10 cellular contexts compared by ENCODE assay signal in genomic region chr14:75267141-75267601, GRCh38. TPM values are rescaled to one million over a fixed set of nuclear protein-coding genes. Genes with fewer than 3 reads are reported as not detected.
DNase-seq lines count a peak whose midpoint lies in the region; ATAC-seq and TF ChIP-seq lines count a peak whose summit lies in the region.
"Had no signal": no experiment of that assay in that cellular context is flagged by ENCODE, and none has a peak within 500 bp of the region (broad histone marks: within the 10 kb centered on the region; RNA-seq: fewer than 3 reads in every experiment).

No MANE protein-coding gene starts in this region.

- H3K4me1 ChIP-seq in right lobe of liver (no peaks in the 10 kb centered on the region), smooth muscle cell (ENCODE audit: low read depth) (peaks cover 6% of the 10 kb centered on the region)
- H3K4me1 ChIP-seq: adrenal gland had no signal

- H3K27ac ChIP-seq in coronary artery: peak overlapping the region; percentile 80 to 95
- H3K27ac ChIP-seq in right lobe of liver: peak overlapping the region; percentile 11 to 49 (median 32)
- peak overlapping the region; percentile 95 for H3K27ac ChIP-seq in smooth muscle cell (ENCODE audit: low read depth)

- H3K9ac ChIP-seq in smooth muscle cell (ENCODE audit: low read depth): peak overlapping the region; percentile 65

- H2AFZ ChIP-seq in smooth muscle cell (ENCODE audit: low read depth): peak overlapping the region; percentile 21

- no peak for TF ChIP-seq POLR2A in right lobe of liver (IDR thresholded peaks at IDR 0.05)

- peak overlapping the region; percentile 1 for H3K4me3 ChIP-seq in coronary artery
- no peak overlapping the region for H3K4me3 ChIP-seq in right lobe of liver
- H3K4me3 ChIP-seq in smooth muscle cell: peak overlapping the region; percentile 4
- H3K4me3 ChIP-seq: adrenal gland had no signal

- no peaks in the 10 kb centered on the region for H3K36me3 ChIP-seq in right lobe of liver
- H3K36me3 ChIP-seq in smooth muscle cell (ENCODE audit: low read depth): no peaks in the 10 kb centered on the region
- H3K36me3 ChIP-seq: adrenal gland had no signal

- ATAC-seq in right lobe of liver (peak in 1 of 4 donors; percentile 19), GM18498 (IDR thresholded peaks at IDR 0.05; ENCODE audit: unreplicated experiment) (no peak), HG02938 (IDR thresholded peaks at IDR 0.05; ENCODE audit: unreplicated experiment) (no peak)

- intact Hi-C loops in right lobe of liver (cut with DNase I): no loop called here

- DNase-seq in GM04503 (ENCODE audit: low read depth) (peak; percentile 69), coronary artery (ENCODE audit: low spot score) (no peak), right lobe of liver (no peak), smooth muscle cell (lab: John Stamatoyannopoulos, UW; ENCODE audit: unreplicated experiment) (no peak), kidney tubule cell (ENCODE audit: low spot score) (no peak), NCI-H1105 treated with DMSO at 0.1 percent for 48 hours (lab: John Stamatoyannopoulos, UW) (no peak)
- DNase-seq: adrenal gland, NCI-H1048 had no signal

- 83% methylated on average over 2 of the region's 2 CpGs for WGBS in right lobe of liver (ENCODE audit: insufficient coverage, low coverage, low lambda C conversion rate, missing lambda C conversion rate)
- 1% methylated on average over 2 of the region's 2 CpGs for WGBS in smooth muscle cell (ENCODE audit: low lambda C conversion rate)

- H3K79me2 ChIP-seq in smooth muscle cell (ENCODE audit: low read depth): no peaks in the 10 kb centered on the region

- H3F3A ChIP-seq in smooth muscle cell (ENCODE audit: low read depth): peaks cover 24% of the 10 kb centered on the region

- H3K27me3 ChIP-seq in right lobe of liver (no peaks in the 10 kb centered on the region), smooth muscle cell (ENCODE audit: low read depth) (no peaks in the 10 kb centered on the region)
- H3K27me3 ChIP-seq: adrenal gland had no signal

- TF ChIP-seq CTCF in coronary artery (IDR thresholded peaks at IDR 0.05) (no peak), right lobe of liver (IDR thresholded peaks at IDR 0.05) (no peak), smooth muscle cell (IDR thresholded peaks at IDR 0.05; ENCODE audit: borderline replicate concordance, insufficient read depth, poor library complexity, severe bottlenecking) (no peak)

- no peaks in the 10 kb centered on the region for H3K9me3 ChIP-seq in right lobe of liver
- H3K9me3 ChIP-seq in smooth muscle cell (replicated peaks; ENCODE audit: low read depth): no peaks in the 10 kb centered on the region
- H3K9me3 ChIP-seq: adrenal gland had no signal

- peak overlapping the region; percentile 73 for H3K4me2 ChIP-seq in smooth muscle cell

- no peaks in the 10 kb centered on the region for H4K20me1 ChIP-seq in smooth muscle cell (ENCODE audit: low read depth)

RNA-seq across cellular contexts. Expression of gene FOS, which starts 11.5 kb away (rescaled TPM):
- total RNA-seq in right lobe of liver (100 to 1,000 TPM in 1 of 6 experiments, 10 to 100 TPM in 4, 1 to 10 TPM in 1; 9.9 to 151 (median 49.5) TPM), smooth muscle cell (1,280 and 1,300 TPM in 2 replicates)
- polyA plus RNA-seq in smooth muscle cell: 1,543 and 1,567 TPM in 2 replicates

Comparison
In these comparisons a context has a peak if more than half of its experiments do, and no peak if none do; other contexts are left out.
1. H3K27ac ChIP-seq: peak in every context shown above with its lines; median percentile 95 in smooth muscle cell; 88 in coronary artery; 32 in right lobe of liver.
2. H3K4me3 ChIP-seq: peak in coronary artery (single experiment) and smooth muscle cell (single experiment); none in right lobe of liver (0 of 3).